In genomic region chr19:6475321-6476108, GRCh38 we compare ENCODE assay signal across 13 cellular contexts. TPM values are rescaled to one million over a fixed set of nuclear protein-coding genes. Genes with fewer than 3 reads are reported as not detected.
DNase-seq lines count a peak whose midpoint lies in the region; ATAC-seq, FAIRE-seq and TF ChIP-seq lines count a peak whose summit lies in the region.
"Had no signal": no experiment of that assay in that cellular context is flagged by ENCODE, and none has a peak within 500 bp of the region (broad histone marks: within the 10 kb centered on the region; RNA-seq: fewer than 3 reads in every experiment).

No MANE protein-coding gene starts in this region.

- FAIRE-seq in endothelial cell of umbilical vein (lab: Jason Lieb, UNC) = no peak

- BruUV-seq in endothelial cell of umbilical vein (replicated peaks; lab: Mats Ljungman, UMichigan) = no TSS peak

- no peaks in the 10 kb centered on the region for H3K79me1 ChIP-seq in mesendoderm (ENCODE audit: low read length)

- H3K36me3 ChIP-seq in endothelial cell of umbilical vein (ENCODE audit: control insufficient read depth in 2 of 2, extremely low read depth in 1 of 2, insufficient read depth in 2 of 2, low read length in 2 of 2) (no peaks in the 10 kb centered on the region), mesendoderm (ENCODE audit: control insufficient read depth, insufficient read depth, low read length) (no peaks in the 10 kb centered on the region)
- H3K36me3 ChIP-seq: tibial artery had no signal

- CTCF ChIA-PET in endothelial cell of umbilical vein (lab: Charles Lee) = interaction anchor here (1.1 to 2.3 kb wide), 2 partner anchors 41 to 388 kb away, joined by 4 to 7 read pairs; no protein-coding TSS in a partner anchor

- H3K4me2 ChIP-seq in endothelial cell of umbilical vein (ENCODE audit: insufficient read depth, low read length) = peak overlapping the region; percentile 20
- peak overlapping the region; percentile 99 for H3K4me2 ChIP-seq in mesendoderm (ENCODE audit: low read length)

- H3K9me1 ChIP-seq in endothelial cell of umbilical vein (replicated peaks; ENCODE audit: control insufficient read depth, extremely low read depth, insufficient read depth, low read length) = no peaks in the 10 kb centered on the region

- no peak overlapping the region for H3K23ac ChIP-seq in mesendoderm (ENCODE audit: low read length)

- WGBS in mesendoderm (ENCODE audit: extremely low coverage, insufficient coverage, low lambda C conversion rate) = no CpG with 5 or more reads among the region's 52 CpGs

- TF ChIP-seq POLR2A in endothelial cell of umbilical vein (IDR thresholded peaks at IDR 0.05; ENCODE audit: low read depth, low read length) (no peak), GM18505 (IDR thresholded peaks at IDR 0.05; ENCODE audit: borderline replicate concordance, extremely low read depth, insufficient read depth, insufficient read length) (no peak)

- no peak overlapping the region for H4K8ac ChIP-seq in mesendoderm (ENCODE audit: low read depth, low read length)

- no peaks in the 10 kb centered on the region for H3K27me3 Mint-ChIP-seq in natural killer cell (ENCODE audit: low read depth in 2 of 2)
- no peaks in the 10 kb centered on the region for H3K27me3 Mint-ChIP-seq in natural killer cell treated with Interleukin-12 subunit alpha and Interleukin-12 subunit beta and Interleukin-15 and Interleukin-18, amount 100 ng/mL, for 72 hours
- H3K27me3 Mint-ChIP-seq: central memory CD8-positive, alpha-beta T cell had no signal

- no peak for ATAC-seq in natural killer cell
- no peak for ATAC-seq in natural killer cell treated with Interleukin-12 subunit alpha and Interleukin-12 subunit beta and Interleukin-15 and Interleukin-18, amount 100 ng/mL, for 72 hours
- ATAC-seq in GM18505 (IDR thresholded peaks at IDR 0.05; ENCODE audit: unreplicated experiment) = no peak

- H3K27me3 ChIP-seq in endothelial cell of umbilical vein (ENCODE audit: control insufficient read depth in 2 of 2, insufficient read depth in 2 of 2, low read length in 2 of 2) (peaks cover 0 to 9% of the 10 kb centered on the region in 2 experiments), mesendoderm (ENCODE audit: insufficient read depth, low read length, poor library complexity) (no peaks in the 10 kb centered on the region)

- no peaks in the 10 kb centered on the region for H3K9me3 Mint-ChIP-seq in natural killer cell
- H3K9me3 Mint-ChIP-seq in natural killer cell treated with Interleukin-12 subunit alpha and Interleukin-12 subunit beta and Interleukin-15 and Interleukin-18, amount 100 ng/mL, for 72 hours = no peaks in the 10 kb centered on the region
- H3K9me3 Mint-ChIP-seq: central memory CD8-positive, alpha-beta T cell had no signal

- intact Hi-C loops in natural killer cell (cut with micrococcal nuclease) = no loop called here
- intact Hi-C loops in endothelial cell of umbilical vein (cut with micrococcal nuclease) = no loop called here

- dilution Hi-C loops in endothelial cell of umbilical vein (cut with MboI; ENCODE audit: extremely low pct_ligation_motif_present, low sequenced_read_pairs) = no loop called here

- peak overlapping the region; percentile 28 for H2AFZ ChIP-seq in endothelial cell of umbilical vein (ENCODE audit: low read depth, low read length)

- H2BK15ac ChIP-seq in mesendoderm (replicated peaks; ENCODE audit: low read depth) = no peak overlapping the region

- H3K18ac ChIP-seq in mesendoderm (ENCODE audit: low read length) = no peak overlapping the region

- H3K4ac ChIP-seq in mesendoderm (ENCODE audit: low read depth, low read length) = no peak overlapping the region

- H3K27ac ChIP-seq in endothelial cell of umbilical vein (ENCODE audit: insufficient read depth, low read depth, low read length) (no peak overlapping the region), mesendoderm (ENCODE audit: low read depth, low read length) (no peak overlapping the region)
- H3K27ac ChIP-seq: tibial artery had no signal

- TF ChIP-seq CTCF in natural killer cell (IDR thresholded peaks at IDR 0.05) (no peak), endothelial cell of umbilical vein (IDR thresholded peaks at IDR 0.05; ENCODE audit: extremely low read depth in 1 of 2, insufficient read depth in 1 of 2, low read depth in 1 of 2, low read length in 2 of 2) (no peak)

- H3K4me3 ChIP-seq in endothelial cell of umbilical vein (replicated peaks in 1 of 3; ENCODE audit: insufficient read depth in 1 of 3, low read depth in 1 of 3, low read length in 3 of 3) = no peak overlapping the region
- H3K4me3 ChIP-seq in mesendoderm (ENCODE audit: low read length) = peak overlapping the region; percentile 43
- H3K4me3 ChIP-seq: tibial artery had no signal

- POLR2A ChIA-PET in endothelial cell of umbilical vein (lab: Charles Lee) = no interaction called here

- peak overlapping the region; percentile 24 to 41 for H3K27ac Mint-ChIP-seq in natural killer cell
- no peak overlapping the region for H3K27ac Mint-ChIP-seq in natural killer cell treated with Interleukin-12 subunit alpha and Interleukin-12 subunit beta and Interleukin-15 and Interleukin-18, amount 100 ng/mL, for 72 hours

- H3K56ac ChIP-seq in mesendoderm (ENCODE audit: low read length) = peak overlapping the region; percentile 81

- no peak overlapping the region for H2BK5ac ChIP-seq in mesendoderm (ENCODE audit: low read length)

- no peak overlapping the region for H2BK120ac ChIP-seq in mesendoderm (ENCODE audit: low read depth, low read length)

- H3K9me3 ChIP-seq in endothelial cell of umbilical vein (replicated peaks; ENCODE audit: control insufficient read depth, insufficient read depth, low read length) = no peaks in the 10 kb centered on the region
- H3K9me3 ChIP-seq: tibial artery had no signal

- H3K4me3 Mint-ChIP-seq in natural killer cell = no peak overlapping the region
- no peak overlapping the region for H3K4me3 Mint-ChIP-seq in natural killer cell treated with Interleukin-12 subunit alpha and Interleukin-12 subunit beta and Interleukin-15 and Interleukin-18, amount 100 ng/mL, for 72 hours
- H3K4me3 Mint-ChIP-seq: central memory CD8-positive, alpha-beta T cell had no signal

- no peak overlapping the region for H3K9ac ChIP-seq in endothelial cell of umbilical vein (replicated peaks; ENCODE audit: extremely low read depth, insufficient read depth, low read length)
- peak overlapping the region; percentile 43 for H3K9ac ChIP-seq in mesendoderm (ENCODE audit: low read length)

- no peak overlapping the region for H2AK5ac ChIP-seq in mesendoderm (ENCODE audit: low read length)

- H3K4me1 ChIP-seq in endothelial cell of umbilical vein (ENCODE audit: control insufficient read depth, extremely low read depth, insufficient read depth, low read length) = peaks cover 2% of the 10 kb centered on the region
- no peaks in the 10 kb centered on the region for H3K4me1 ChIP-seq in mesendoderm (ENCODE audit: control insufficient read depth, low read depth, low read length)

- H4K5ac ChIP-seq in mesendoderm (ENCODE audit: low read length) = no peak overlapping the region

- H3K36me3 Mint-ChIP-seq in natural killer cell = no peaks in the 10 kb centered on the region
- H3K36me3 Mint-ChIP-seq in natural killer cell treated with Interleukin-12 subunit alpha and Interleukin-12 subunit beta and Interleukin-15 and Interleukin-18, amount 100 ng/mL, for 72 hours = no peaks in the 10 kb centered on the region

- peaks cover 9% of the 10 kb centered on the region in 2 donors for H3K4me1 Mint-ChIP-seq in natural killer cell
- peaks cover 7 to 8% of the 10 kb centered on the region in 2 donors for H3K4me1 Mint-ChIP-seq in natural killer cell treated with Interleukin-12 subunit alpha and Interleukin-12 subunit beta and Interleukin-15 and Interleukin-18, amount 100 ng/mL, for 72 hours (ENCODE audit: low read depth in 2 of 2)

- DNase-seq in natural killer cell (no peak), endothelial cell of umbilical vein (ENCODE audit: low read depth, low spot score) (no peak), mesendoderm (peak; percentile 39), NCI-H1092 treated with DMSO at 0.1 percent for 48 hours (lab: John Stamatoyannopoulos, UW) (no peak), UCSD-AML1 (lab: John Stamatoyannopoulos, UW; ENCODE audit: unreplicated experiment) (no peak), activated gamma-delta T cell treated with Interleukin-2 at 50 U/mL for 16 hours (no peak)
- DNase-seq in natural killer cell treated with Interleukin-12 subunit alpha and Interleukin-12 subunit beta and Interleukin-15 and Interleukin-18, amount 100 ng/mL, for 72 hours (ENCODE audit: low spot score) = no peak
- DNase-seq: activated gamma-delta T cell, NCI-H69, tibial artery had no signal

- H3K79me2 ChIP-seq in endothelial cell of umbilical vein (ENCODE audit: control insufficient read depth, insufficient read depth, low read length) (no peaks in the 10 kb centered on the region), mesendoderm (ENCODE audit: control insufficient read depth, insufficient read depth, low read length) (no peaks in the 10 kb centered on the region)

- H4K20me1 ChIP-seq in endothelial cell of umbilical vein (replicated peaks; ENCODE audit: control insufficient read depth, extremely low read depth, insufficient read depth, low read length) = no peaks in the 10 kb centered on the region

RNA-seq across cellular contexts. Expression of gene DENND1C, which starts 6.1 kb away (rescaled TPM):
- total RNA-seq in natural killer cell (100 to 1,000 TPM; 175 to 197 (median 188) TPM), endothelial cell of umbilical vein (not detected in 2 replicates)
- 100 to 1,000 TPM in 1 of 2 donors, 10 to 100 TPM in 1; 73.6 to 131 TPM for total RNA-seq in natural killer cell treated with Interleukin-12 subunit alpha and Interleukin-12 subunit beta and Interleukin-15 and Interleukin-18, amount 100 ng/mL, for 72 hours
- polyA plus RNA-seq in endothelial cell of umbilical vein = not detected in 2 replicates
- not detected in 2 replicates for polyA plus RNA-seq in endothelial cell of umbilical vein (2011; cell fraction: cytosol; rRNA removed)
- not detected in 2 replicates for polyA plus RNA-seq in endothelial cell of umbilical vein (2011; cell fraction: nucleus; rRNA removed)
- not detected in 2 replicates for polyA plus RNA-seq in endothelial cell of umbilical vein (2012)
- polyA minus RNA-seq in endothelial cell of umbilical vein = not detected in 2 replicates
- not detected for polyA minus RNA-seq in endothelial cell of umbilical vein (2011; cell fraction: cytosol; rRNA and poly(A)+ RNA removed)
- polyA minus RNA-seq in endothelial cell of umbilical vein (2011; cell fraction: nucleus; rRNA and poly(A)+ RNA removed) = not detected in 2 replicates
- polyA plus RNA-seq in mesendoderm (2013, experiment 1 of 2) = 1.5 TPM
- 1.5 TPM for polyA plus RNA-seq in mesendoderm (2013, experiment 2 of 2)
- total RNA-seq: lung microvascular endothelial cell had no signal

RNA-seq across cellular contexts. Expression of gene CRB3, which starts 11.4 kb away (rescaled TPM):
- total RNA-seq in natural killer cell = 1 to 10 TPM in 1 of 3 donors, under 1 TPM in 1, not detected in 1; 0.59 to 1.1 TPM
- total RNA-seq in natural killer cell treated with Interleukin-12 subunit alpha and Interleukin-12 subunit beta and Interleukin-15 and Interleukin-18, amount 100 ng/mL, for 72 hours = not detected
- not detected in 2 replicates for total RNA-seq in endothelial cell of umbilical vein
- polyA plus RNA-seq in endothelial cell of umbilical vein = not detected in 2 replicates
- not detected in 2 replicates for polyA plus RNA-seq in endothelial cell of umbilical vein (2011; cell fraction: cytosol; rRNA removed)
- not detected in 2 replicates for polyA plus RNA-seq in endothelial cell of umbilical vein (2011; cell fraction: nucleus; rRNA removed)
- not detected in 2 replicates for polyA plus RNA-seq in endothelial cell of umbilical vein (2012)
- polyA minus RNA-seq in endothelial cell of umbilical vein = not detected in 2 replicates
- 4.8 TPM for polyA minus RNA-seq in endothelial cell of umbilical vein (2011; cell fraction: cytosol; rRNA and poly(A)+ RNA removed)
- polyA minus RNA-seq in endothelial cell of umbilical vein (2011; cell fraction: nucleus; rRNA and poly(A)+ RNA removed) = not detected in 2 replicates
- polyA plus RNA-seq in mesendoderm (2013, experiment 1 of 2) = 14.0 TPM
- polyA plus RNA-seq in mesendoderm (2013, experiment 2 of 2) = 13.5 TPM
- total RNA-seq: lung microvascular endothelial cell had no signal

RNA-seq across cellular contexts. Expression of gene SLC25A23, which starts 15.9 kb away (rescaled TPM):
- total RNA-seq in natural killer cell (10 to 100 TPM in 1 of 3 donors, 1 to 10 TPM in 2; 7.8 to 10.5 (median 8.7) TPM), endothelial cell of umbilical vein (33.5 and 37.6 TPM in 2 replicates)
- total RNA-seq in natural killer cell treated with Interleukin-12 subunit alpha and Interleukin-12 subunit beta and Interleukin-15 and Interleukin-18, amount 100 ng/mL, for 72 hours = 10 to 100 TPM in 1 of 2 donors, 1 to 10 TPM in 1; 5.4 to 10.5 TPM
- 10.2 and 12.8 TPM in 2 replicates for polyA plus RNA-seq in endothelial cell of umbilical vein
- 9.7 and 11.5 TPM in 2 replicates for polyA plus RNA-seq in endothelial cell of umbilical vein (2011; cell fraction: cytosol; rRNA removed)
- 8.1 and 9.2 TPM in 2 replicates for polyA plus RNA-seq in endothelial cell of umbilical vein (2011; cell fraction: nucleus; rRNA removed)
- 29.9 and 32.5 TPM in 2 replicates for polyA plus RNA-seq in endothelial cell of umbilical vein (2012)
- 15.5 and 16.0 TPM in 2 replicates for polyA minus RNA-seq in endothelial cell of umbilical vein
- polyA minus RNA-seq in endothelial cell of umbilical vein (2011; cell fraction: cytosol; rRNA and poly(A)+ RNA removed) = 18.4 TPM
- 4.6 and 5.5 TPM in 2 replicates for polyA minus RNA-seq in endothelial cell of umbilical vein (2011; cell fraction: nucleus; rRNA and poly(A)+ RNA removed)
- 41.8 TPM for polyA plus RNA-seq in mesendoderm (2013, experiment 1 of 2)
- 45.1 TPM for polyA plus RNA-seq in mesendoderm (2013, experiment 2 of 2)

RNA-seq across cellular contexts. Expression of gene TUBB4A, which starts 26.6 kb away (rescaled TPM):
- total RNA-seq in natural killer cell = 1 to 10 TPM in 2 of 3 donors, under 1 TPM in 1; 0.40 to 2.6 (median 1.8) TPM
- total RNA-seq in natural killer cell treated with Interleukin-12 subunit alpha and Interleukin-12 subunit beta and Interleukin-15 and Interleukin-18, amount 100 ng/mL, for 72 hours = 1 to 10 TPM; 1.4 to 3.2 TPM
- total RNA-seq in endothelial cell of umbilical vein = not detected in 2 replicates
- polyA plus RNA-seq in endothelial cell of umbilical vein = not detected in 2 replicates
- polyA plus RNA-seq in endothelial cell of umbilical vein (2011; cell fraction: cytosol; rRNA removed) = not detected in 2 replicates
- polyA plus RNA-seq in endothelial cell of umbilical vein (2011; cell fraction: nucleus; rRNA removed) = not detected in 2 replicates
- polyA plus RNA-seq in endothelial cell of umbilical vein (2012) = 0.12 and 0.30 TPM in 2 replicates
- polyA minus RNA-seq in endothelial cell of umbilical vein = not detected in 2 replicates
- polyA minus RNA-seq in endothelial cell of umbilical vein (2011; cell fraction: cytosol; rRNA and poly(A)+ RNA removed) = not detected
- not detected in 2 replicates for polyA minus RNA-seq in endothelial cell of umbilical vein (2011; cell fraction: nucleus; rRNA and poly(A)+ RNA removed)
- polyA plus RNA-seq in mesendoderm (2013, experiment 1 of 2) = 3.9 TPM
- polyA plus RNA-seq in mesendoderm (2013, experiment 2 of 2) = 3.7 TPM
- total RNA-seq: lung microvascular endothelial cell had no signal

RNA-seq across cellular contexts. Expression of gene SLC25A41, which starts 42.0 kb away (rescaled TPM):
- not detected for total RNA-seq in natural killer cell
- not detected for total RNA-seq in natural killer cell treated with Interleukin-12 subunit alpha and Interleukin-12 subunit beta and Interleukin-15 and Interleukin-18, amount 100 ng/mL, for 72 hours
- 0.39 TPM in 1 of 2 replicates, not detected in the other for total RNA-seq in endothelial cell of umbilical vein
- 0.06 and 0.21 TPM in 2 replicates for polyA plus RNA-seq in endothelial cell of umbilical vein
- 0.08 and 0.18 TPM in 2 replicates for polyA plus RNA-seq in endothelial cell of umbilical vein (2011; cell fraction: cytosol; rRNA removed)
- 0.25 and 0.28 TPM in 2 replicates for polyA plus RNA-seq in endothelial cell of umbilical vein (2011; cell fraction: nucleus; rRNA removed)
- polyA plus RNA-seq in endothelial cell of umbilical vein (2012) = not detected in 2 replicates
- not detected in 2 replicates for polyA minus RNA-seq in endothelial cell of umbilical vein
- polyA minus RNA-seq in endothelial cell of umbilical vein (2011; cell fraction: cytosol; rRNA and poly(A)+ RNA removed) = not detected
- polyA minus RNA-seq in endothelial cell of umbilical vein (2011; cell fraction: nucleus; rRNA and poly(A)+ RNA removed) = not detected in 2 replicates
- 0.10 TPM for polyA plus RNA-seq in mesendoderm (2013, experiment 1 of 2)
- 0.06 TPM for polyA plus RNA-seq in mesendoderm (2013, experiment 2 of 2)
- total RNA-seq: lung microvascular endothelial cell had no signal

Comparison
In these comparisons a context has a peak if more than half of its experiments do, and no peak if none do; other contexts are left out.
1. H3K27ac Mint-ChIP-seq: peak in natural killer cell (2 of 2); none in natural killer cell treated with Interleukin-12 subunit alpha and Interleukin-12 subunit beta and Interleukin-15 and Interleukin-18, amount 100 ng/mL, for 72 hours (0 of 2).
2. RNA of gene DENND1C, which starts 6.1 kb away (total RNA-seq): 175 to 197 TPM in natural killer cell and 73.6 to 131 TPM in natural killer cell treated with Interleukin-12 subunit alpha and Interleukin-12 subunit beta and Interleukin-15 and Interleukin-18, amount 100 ng/mL, for 72 hours; not detected in endothelial cell of umbilical vein; every median in the first group is over 10 times any median in the second.